ENCODE assay signal across 17 cellular contexts in genomic region chr4:54005475-54005874, GRCh38. TPM values are rescaled to one million over a fixed set of nuclear protein-coding genes. Genes with fewer than 3 reads are reported as not detected.
A peak's percentile ranks its signal among the peaks of the same experiment; 100 is the strongest.
DNase-seq lines count a peak whose midpoint lies in the region; ATAC-seq and TF ChIP-seq lines count a peak whose summit lies in the region.
"Had no signal": no experiment of that assay in that cellular context is flagged by ENCODE, and none has a peak within 500 bp of the region (broad histone marks: within the 10 kb centered on the region; RNA-seq: fewer than 3 reads in every experiment).

No MANE protein-coding gene starts in this region.

- H2AFZ ChIP-seq in fibroblast of lung (ENCODE audit: low read length): no peak overlapping the region

- H3K9ac ChIP-seq in fibroblast of lung (ENCODE audit: insufficient read depth, low read length): no peak overlapping the region

- H3K36me3 ChIP-seq in fibroblast of lung (ENCODE audit: control insufficient read depth, insufficient read depth, low read length): peaks cover 2% of the 10 kb centered on the region

- ATAC-seq in sciatic nerve (peak; percentile 67), T-cell (replicated peaks in 1 of 4) (no peak), HG02759 (IDR thresholded peaks at IDR 0.05; ENCODE audit: unreplicated experiment) (no peak)
- ATAC-seq: activated CD8-positive, alpha-beta memory T cell treated with anti-CD3 and anti-CD28 coated beads, Interleukin-2, amount 10 ng/mL, durations not matched to agents 7 days and 5 days; stimulated activated naive CD8-positive, alpha-beta T cell treated with anti-CD3 and anti-CD28 coated beads, Interleukin-15, Interleukin-2, amounts not matched to agents 100 U/mL and 50 U/mL, for 24 hours had no signal

- H3K4me1 ChIP-seq in fibroblast of lung (ENCODE audit: control insufficient read depth, extremely low read depth, insufficient read depth, low read length): no peaks in the 10 kb centered on the region

- no peak for DNase-seq in activated CD4-positive, alpha-beta T cell treated with anti-CD3 and anti-CD28 coated beads, Interleukin-2, amount 10 ng/mL, durations not matched to agents 7 days and 5 days
- no peak for DNase-seq in activated CD4-positive, alpha-beta T cell treated with anti-CD3 and anti-CD28 coated beads, Interleukin-2, amount 50 U/mL, for 1 hour
- peak; percentile 29 for DNase-seq in NCI-H226
- peak; percentile 22 to 66 for DNase-seq in fibroblast of lung (ENCODE audit: low read depth in 2 of 2)
- no peak for DNase-seq in sciatic nerve (ENCODE audit: low spot score)
- DNase-seq in T-cell: no peak
- DNase-seq in mesothelial cell of epicardium (ENCODE audit: low spot score in 2 of 2, unreplicated experiment in 2 of 2): no peak
- DNase-seq: activated CD8-positive, alpha-beta memory T cell treated with anti-CD3 and anti-CD28 coated beads, Interleukin-2, amount 10 ng/mL, durations not matched to agents 7 days and 5 days; amniotic stem cell; endodermal cell; H9; NCI-H1092 treated with DMSO at 0.1 percent for 48 hours; NCI-H748 treated with DMSO at 0.1 percent for 48 hours; stimulated activated CD4-positive, alpha-beta T cell treated with anti-CD3 and anti-CD28 coated beads, Interleukin-1b, Interleukin-23, amount 100 ng/mL, for 48 hours; stimulated activated naive CD8-positive, alpha-beta T cell treated with anti-CD3 and anti-CD28 coated beads, Interleukin-15, Interleukin-2, amounts not matched to agents 100 U/mL and 50 U/mL, for 24 hours had no signal

- CTCF ChIA-PET in activated CD4-positive, alpha-beta T cell treated with anti-CD3 and anti-CD28 coated beads, Interleukin-2, amount 10 ng/mL, durations not matched to agents 7 days and 5 days (lab: Charles Lee): interaction anchor here (1.1 kb wide), 1 partner anchor 8 kb away, joined by 3 read pairs; no protein-coding TSS in a partner anchor
- CTCF ChIA-PET in T-cell (lab: Charles Lee): no interaction called here

- H3K9me3 ChIP-seq in fibroblast of lung (ENCODE audit: control insufficient read depth, insufficient read depth, low read depth, low read length): no peaks in the 10 kb centered on the region

- intact Hi-C loops in sciatic nerve (cut with DNase I): no loop called here

- peaks cover 50% of the 10 kb centered on the region for H3K36me3 Mint-ChIP-seq in activated CD4-positive, alpha-beta T cell treated with anti-CD3 and anti-CD28 coated beads, Interleukin-2, amount 10 ng/mL, durations not matched to agents 7 days and 5 days (ENCODE audit: low read depth)
- peaks cover 40% of the 10 kb centered on the region for H3K36me3 Mint-ChIP-seq in T-cell
- peaks cover 22% of the 10 kb centered on the region for H3K36me3 Mint-ChIP-seq in mesothelial cell of epicardium

- H3K9me3 Mint-ChIP-seq in activated CD4-positive, alpha-beta T cell treated with anti-CD3 and anti-CD28 coated beads, Interleukin-2, amount 10 ng/mL, durations not matched to agents 7 days and 5 days: peaks cover 4% of the 10 kb centered on the region
- H3K9me3 Mint-ChIP-seq in T-cell: no peaks in the 10 kb centered on the region
- no peaks in the 10 kb centered on the region for H3K9me3 Mint-ChIP-seq in mesothelial cell of epicardium
- H3K9me3 Mint-ChIP-seq: endodermal cell, H9, neural crest cell had no signal

- H3K27ac Mint-ChIP-seq in activated CD4-positive, alpha-beta T cell treated with anti-CD3 and anti-CD28 coated beads, Interleukin-2, amount 10 ng/mL, durations not matched to agents 7 days and 5 days: peak overlapping the region; percentile 57
- H3K27ac Mint-ChIP-seq in T-cell (no peak overlapping the region), mesothelial cell of epicardium (no peak overlapping the region)
- H3K27ac Mint-ChIP-seq: activated CD8-positive, alpha-beta memory T cell treated with anti-CD3 and anti-CD28 coated beads, Interleukin-2, amount 10 ng/mL, durations not matched to agents 7 days and 5 days; endodermal cell; H9 had no signal

- H3K79me2 ChIP-seq in fibroblast of lung (ENCODE audit: control insufficient read depth, insufficient read depth, low read length): peaks cover 2% of the 10 kb centered on the region

- POLR2A ChIA-PET in activated CD4-positive, alpha-beta T cell treated with anti-CD3 and anti-CD28 coated beads, Interleukin-2, amount 10 ng/mL, durations not matched to agents 7 days and 5 days (lab: Charles Lee): no interaction called here
- POLR2A ChIA-PET in T-cell (lab: Charles Lee): interaction anchor here in 1 of 2 donors (0.5 kb wide), 1 partner anchor 48 kb away, joined by 4 read pairs; no protein-coding TSS in a partner anchor

- peak overlapping the region; percentile 62 for H3K4me2 ChIP-seq in fibroblast of lung (ENCODE audit: extremely low read depth, insufficient read depth, low read length)

- H4K20me1 ChIP-seq in fibroblast of lung (ENCODE audit: control insufficient read depth, extremely low read depth, insufficient read depth, low read length): no peaks in the 10 kb centered on the region

- peak overlapping the region in 2 of 4 experiments; percentile 20 to 39 for H3K4me3 ChIP-seq in fibroblast of lung (replicated peaks in 1 of 4; ENCODE audit: control extremely low read depth in 1 of 4, insufficient read depth in 1 of 4, low read depth in 3 of 4, low read length in 4 of 4)

- H3K27me3 Mint-ChIP-seq in activated CD4-positive, alpha-beta T cell treated with anti-CD3 and anti-CD28 coated beads, Interleukin-2, amount 10 ng/mL, durations not matched to agents 7 days and 5 days: no peaks in the 10 kb centered on the region
- no peaks in the 10 kb centered on the region for H3K27me3 Mint-ChIP-seq in T-cell
- no peaks in the 10 kb centered on the region for H3K27me3 Mint-ChIP-seq in mesothelial cell of epicardium (ENCODE audit: low read depth)
- H3K27me3 Mint-ChIP-seq: activated CD8-positive, alpha-beta memory T cell treated with anti-CD3 and anti-CD28 coated beads, Interleukin-2, amount 10 ng/mL, durations not matched to agents 7 days and 5 days had no signal

- no peak overlapping the region for H3K27ac ChIP-seq in fibroblast of lung (ENCODE audit: insufficient read depth, low read length)

- H3K4me1 Mint-ChIP-seq in activated CD4-positive, alpha-beta T cell treated with anti-CD3 and anti-CD28 coated beads, Interleukin-2, amount 10 ng/mL, durations not matched to agents 7 days and 5 days: peaks cover 9% of the 10 kb centered on the region
- H3K4me1 Mint-ChIP-seq in T-cell (peaks cover 0 to 18% (median 15%) of the 10 kb centered on the region in 3 donors), mesothelial cell of epicardium (no peaks in the 10 kb centered on the region)

- no peaks in the 10 kb centered on the region for H3K27me3 ChIP-seq in fibroblast of lung (ENCODE audit: control insufficient read depth, insufficient read depth, low read length)

- no peak overlapping the region for H3K4me3 Mint-ChIP-seq in activated CD4-positive, alpha-beta T cell treated with anti-CD3 and anti-CD28 coated beads, Interleukin-2, amount 10 ng/mL, durations not matched to agents 7 days and 5 days
- H3K4me3 Mint-ChIP-seq in T-cell: no peak overlapping the region
- no peak overlapping the region for H3K4me3 Mint-ChIP-seq in mesothelial cell of epicardium
- H3K4me3 Mint-ChIP-seq: activated CD8-positive, alpha-beta memory T cell treated with anti-CD3 and anti-CD28 coated beads, Interleukin-2, amount 10 ng/mL, durations not matched to agents 7 days and 5 days; endodermal cell; H9; neural crest cell had no signal

- TF ChIP-seq CTCF in fibroblast of lung (conservative IDR thresholded peaks at IDR 0.05 in 1 of 2, IDR thresholded peaks at IDR 0.05 in 1 of 2; ENCODE audit: low read depth in 1 of 2, low read length in 2 of 2) (no peak), mesothelial cell of epicardium (IDR thresholded peaks at IDR 0.05; ENCODE audit: unreplicated experiment) (no peak)

RNA-seq across cellular contexts. Expression of gene CHIC2, which starts 58.9 kb away (rescaled TPM):
- total RNA-seq in activated CD4-positive, alpha-beta T cell treated with anti-CD3 and anti-CD28 coated beads, Interleukin-2, amount 10 ng/mL, durations not matched to agents 7 days and 5 days: 10 to 100 TPM; 18.2 to 18.9 TPM
- total RNA-seq in fibroblast of lung: 48.8 and 52.0 TPM in 2 replicates
- polyA plus RNA-seq in fibroblast of lung: 32.1 and 39.4 TPM in 2 replicates
- polyA plus RNA-seq in fibroblast of lung (2012): 22.7 and 29.0 TPM in 2 replicates
- polyA minus RNA-seq in fibroblast of lung (ENCODE audit: low replicate concordance): 0.82 and 3.2 TPM in 2 replicates
- 34.2 TPM for total RNA-seq in sciatic nerve
- 10 to 100 TPM; 38.8 to 59.3 (median 40.5) TPM for total RNA-seq in T-cell
- 20.1 to 23.3 TPM (median 21.8 TPM) in 3 replicates for total RNA-seq in mesothelial cell of epicardium

Comparison
In these comparisons a context has a peak if more than half of its experiments do, and no peak if none do; other contexts are left out.
1. DNase-seq: peak in NCI-H226 (single experiment) and fibroblast of lung (2 of 2); none in activated CD4-positive, alpha-beta T cell treated with anti-CD3 and anti-CD28 coated beads, Interleukin-2, amount 10 ng/mL, durations not matched to agents 7 days and 5 days (single experiment), activated CD4-positive, alpha-beta T cell treated with anti-CD3 and anti-CD28 coated beads, Interleukin-2, amount 50 U/mL, for 1 hour (single experiment), sciatic nerve (single experiment), T-cell (0 of 34) and mesothelial cell of epicardium (0 of 2).